19 cellular contexts compared by ENCODE assay signal in genomic region chr1:52919051-52919719, GRCh38. TPM values are rescaled to one million over a fixed set of nuclear protein-coding genes. Genes with fewer than 3 reads are reported as not detected.
DNase-seq lines count a peak whose midpoint lies in the region; ATAC-seq and TF ChIP-seq lines count a peak whose summit lies in the region.
"Had no signal": no experiment of that assay in that cellular context is flagged by ENCODE, and none has a peak within 500 bp of the region (broad histone marks: within the 10 kb centered on the region; RNA-seq: fewer than 3 reads in every experiment).

No MANE protein-coding gene starts in this region.

- H3K79me2 ChIP-seq in mesendoderm (ENCODE audit: control insufficient read depth, insufficient read depth, low read length) = no peaks in the 10 kb centered on the region

- H3K4me3 ChIP-seq in RWPE2 (ENCODE audit: severe bottlenecking) (no peak overlapping the region), mesendoderm (ENCODE audit: low read length) (no peak overlapping the region)
- H3K4me3 ChIP-seq: BLaER1 treated with 17β-estradiol and CSF1 and Interleukin-3, amounts not matched to agents 10 nM and 100 nM; cardiac muscle cell; ovary; Peyer's patch; upper lobe of left lung had no signal

- H2AK5ac ChIP-seq in mesendoderm (ENCODE audit: low read length) = no peak overlapping the region

- H3K23ac ChIP-seq in mesendoderm (ENCODE audit: low read length) = no peak overlapping the region

- DNase-seq in NK-92 treated with Interleukin-12 subunit alpha and Interleukin-12 subunit beta, amount 100 ng/mL, for 24 hours (lab: John Stamatoyannopoulos, UW) = peak; percentile 27
- DNase-seq in NK-92 (lab: John Stamatoyannopoulos, UW; ENCODE audit: unreplicated experiment) (no peak), RWPE2 (ENCODE audit: low spot score) (no peak), renal cortical epithelial cell (ENCODE audit: low read depth) (peak; percentile 29), NCI-H446 (lab: John Stamatoyannopoulos, UW) (no peak), mesendoderm (no peak)
- DNase-seq: activated naive CD4-positive, alpha-beta T cell treated with anti-CD3 and anti-CD28 coated beads for 36 hours; DND-41; MV-4-11; ovary; Peyer's patch; stimulated activated CD4-positive, alpha-beta T cell treated with anti-CD3 and anti-CD28 coated beads, Interleukin-4, amount 100 ng/mL, for 4 hours; upper lobe of left lung; WERI-Rb-1 had no signal

- no peak overlapping the region for H3K18ac ChIP-seq in mesendoderm (ENCODE audit: low read length)

- no peak for TF ChIP-seq CTCF in RWPE2 (IDR thresholded peaks at IDR 0.05; ENCODE audit: poor library complexity, severe bottlenecking)

- H3K4me1 ChIP-seq in RWPE2 (ENCODE audit: insufficient read depth, poor library complexity, severe bottlenecking) (no peaks in the 10 kb centered on the region), mesendoderm (ENCODE audit: control insufficient read depth, low read depth, low read length) (no peaks in the 10 kb centered on the region)
- H3K4me1 ChIP-seq: Peyer's patch had no signal

- H3K27me3 ChIP-seq in RWPE2 (ENCODE audit: insufficient read depth, poor library complexity, severe bottlenecking) = no peaks in the 10 kb centered on the region
- peaks cover 7% of the 10 kb centered on the region for H3K27me3 ChIP-seq in mesendoderm (ENCODE audit: insufficient read depth, low read length, poor library complexity)
- H3K27me3 ChIP-seq: ovary, Peyer's patch, upper lobe of left lung had no signal

- H2BK120ac ChIP-seq in mesendoderm (ENCODE audit: low read depth, low read length) = no peak overlapping the region

- ATAC-seq in RWPE2 (ENCODE audit: low read depth) (peak; percentile 25; the same call in 1 of the 3 replicates), esophagus mucosa (peak; percentile 16), GM19397 (IDR thresholded peaks at IDR 0.05; ENCODE audit: unreplicated experiment) (no peak)

- no peak overlapping the region for H3K56ac ChIP-seq in mesendoderm (ENCODE audit: low read length)

- H3K4me2 ChIP-seq in mesendoderm (ENCODE audit: low read length) = no peak overlapping the region
- H3K4me2 ChIP-seq: BLaER1 treated with 17β-estradiol and CSF1 and Interleukin-3, amounts not matched to agents 10 nM and 100 nM had no signal

- H3K4ac ChIP-seq in mesendoderm (ENCODE audit: low read depth, low read length) = no peak overlapping the region

- H4K5ac ChIP-seq in mesendoderm (ENCODE audit: low read length) = no peak overlapping the region

- H4K8ac ChIP-seq in mesendoderm (ENCODE audit: low read depth, low read length) = no peak overlapping the region

- no peak overlapping the region for H3K27ac ChIP-seq in RWPE2 (ENCODE audit: poor library complexity, severe bottlenecking)
- H3K27ac ChIP-seq in mesendoderm (ENCODE audit: low read depth, low read length) = no peak overlapping the region
- H3K27ac ChIP-seq: BLaER1 treated with 17β-estradiol and CSF1 and Interleukin-3, amounts not matched to agents 10 nM and 100 nM; cardiac muscle cell; upper lobe of left lung; WERI-Rb-1 had no signal

- no peaks in the 10 kb centered on the region for H3K9me3 ChIP-seq in RWPE2 (ENCODE audit: severe bottlenecking)
- H3K9me3 ChIP-seq: ovary, Peyer's patch, upper lobe of left lung had no signal

- no peak overlapping the region for H2BK5ac ChIP-seq in mesendoderm (ENCODE audit: low read length)

- no peaks in the 10 kb centered on the region for H3K79me1 ChIP-seq in mesendoderm (ENCODE audit: low read length)

- no CpG with 5 or more reads among the region's 7 CpGs for WGBS in mesendoderm (ENCODE audit: extremely low coverage, insufficient coverage, low lambda C conversion rate)

- H3K9ac ChIP-seq in mesendoderm (ENCODE audit: low read length) = no peak overlapping the region
- H3K9ac ChIP-seq: BLaER1 treated with 17β-estradiol and CSF1 and Interleukin-3, amounts not matched to agents 10 nM and 100 nM had no signal

- no peaks in the 10 kb centered on the region for H3K36me3 ChIP-seq in RWPE2 (ENCODE audit: low read depth)
- H3K36me3 ChIP-seq in mesendoderm (ENCODE audit: control insufficient read depth, insufficient read depth, low read length) = no peaks in the 10 kb centered on the region
- H3K36me3 ChIP-seq: BLaER1 treated with 17β-estradiol and CSF1 and Interleukin-3, amounts not matched to agents 10 nM and 100 nM; cardiac muscle cell; ovary; Peyer's patch; upper lobe of left lung; WERI-Rb-1 had no signal

- no peak overlapping the region for H2BK15ac ChIP-seq in mesendoderm (replicated peaks; ENCODE audit: low read depth)

RNA-seq across cellular contexts. Expression of gene ECHDC2, which starts 2.4 kb away (rescaled TPM):
- total RNA-seq in esophagus mucosa (92.5 TPM), renal cortical epithelial cell (21.9 and 45.2 TPM in 2 replicates)
- 3.5 TPM for polyA plus RNA-seq in mesendoderm (2013, experiment 1 of 2)
- polyA plus RNA-seq in mesendoderm (2013, experiment 2 of 2) = 3.4 TPM
- total RNA-seq: A172 had no signal

RNA-seq across cellular contexts. Expression of gene SCP2, which starts 7.9 kb away (rescaled TPM):
- total RNA-seq in esophagus mucosa = 84.7 TPM
- 206 and 223 TPM in 2 replicates for total RNA-seq in renal cortical epithelial cell
- 28.4 TPM for polyA plus RNA-seq in mesendoderm (2013, experiment 1 of 2)
- polyA plus RNA-seq in mesendoderm (2013, experiment 2 of 2) = 35.8 TPM

Comparison
In these comparisons a context has a peak if more than half of its experiments do, and no peak if none do; other contexts are left out.
1. DNase-seq: peak in NK-92 treated with Interleukin-12 subunit alpha and Interleukin-12 subunit beta, amount 100 ng/mL, for 24 hours (single experiment) and renal cortical epithelial cell (single experiment); none in NK-92 (single experiment), RWPE2 (single experiment), NCI-H446 (0 of 2) and mesendoderm (single experiment).